In genomic region chr5:131185523-131186104, GRCh38 we compare ENCODE assay signal across 19 cellular contexts.
"Had no signal": no experiment of that assay in that cellular context is flagged by ENCODE, and none has a peak within 500 bp of the region (broad histone marks: within the 10 kb centered on the region; RNA-seq: fewer than 3 reads in every experiment).

No MANE protein-coding gene starts in this region.

- H3K36me3 ChIP-seq: transverse colon had no signal

- H3K27ac ChIP-seq: foreskin keratinocyte, left ventricle myocardium inferior, lower lobe of right lung, right atrium auricular region, stomach, thoracic aorta, transverse colon had no signal

- H3K27me3 ChIP-seq: foreskin keratinocyte, right atrium auricular region, stomach, transverse colon had no signal

- H3K27ac Mint-ChIP-seq: memory B cell, mesothelial cell of epicardium, natural killer cell had no signal

- H3K4me1 ChIP-seq: foreskin keratinocyte, left ventricle myocardium inferior, lower lobe of right lung, right atrium auricular region, stomach, transverse colon had no signal

- FAIRE-seq: kidney, small intestine had no signal

- DNase-seq: dermis blood vessel endothelial cell; foreskin keratinocyte; kidney; left cardiac atrium; left ventricle myocardium inferior; lower lobe of right lung; natural killer cell; posterior cingulate gyrus; small intestine; stimulated activated CD4-positive, alpha-beta T cell treated with anti-CD3 and anti-CD28 coated beads, Interleukin-12 subunit alpha, Interleukin-12 subunit beta, amount 100 ng/mL, for 4 hours; stimulated activated naive CD4-positive, alpha-beta T cell; stomach; substantia nigra; transverse colon had no signal

- H3K9me3 Mint-ChIP-seq: memory B cell, mesothelial cell of epicardium, natural killer cell, neural crest cell had no signal

- H3K36me3 Mint-ChIP-seq: natural killer cell had no signal

- H3K4me3 ChIP-seq: left ventricle myocardium inferior, lower lobe of right lung, right atrium auricular region, stomach, thoracic aorta, transverse colon had no signal

- H3K9me3 ChIP-seq: left ventricle myocardium inferior, lower lobe of right lung, right atrium auricular region, stomach, thoracic aorta, transverse colon had no signal

- H3K4me1 Mint-ChIP-seq: mesothelial cell of epicardium, natural killer cell, neural crest cell had no signal

- H3K27me3 Mint-ChIP-seq: memory B cell had no signal

- H3K4me3 Mint-ChIP-seq: memory B cell, mesothelial cell of epicardium, natural killer cell, neural crest cell had no signal

- ATAC-seq: foreskin keratinocyte, left cardiac atrium, lower lobe of right lung, natural killer cell had no signal
